In genomic region chr12:21934173-21934572, GRCh38 we compare ENCODE assay signal across 17 cellular contexts. TPM values are rescaled to one million over a fixed set of nuclear protein-coding genes. Genes with fewer than 3 reads are reported as not detected.
DNase-seq lines count a peak whose midpoint lies in the region; ATAC-seq, FAIRE-seq and TF ChIP-seq lines count a peak whose summit lies in the region.
"Had no signal": no experiment of that assay in that cellular context is flagged by ENCODE, and none has a peak within 500 bp of the region (broad histone marks: within the 10 kb centered on the region; RNA-seq: fewer than 3 reads in every experiment).

No MANE protein-coding gene starts in this region.

- no peak overlapping the region for H3K4me3 ChIP-seq in astrocyte (ENCODE audit: insufficient read depth, low read depth, low read length)
- H3K4me3 ChIP-seq in fibroblast of the aortic adventitia (ENCODE audit: low read depth, low read length): no peak overlapping the region
- H3K4me3 ChIP-seq: HAP-1, K562, PC-9 had no signal

- no peak overlapping the region for H3K27ac Mint-ChIP-seq in astrocyte (ENCODE audit: unreplicated experiment)
- H3K27ac Mint-ChIP-seq: CD4-positive, alpha-beta T cell had no signal

- FAIRE-seq in astrocyte (lab: Jason Lieb, UNC): peak; percentile 67
- FAIRE-seq: K562 had no signal

- no peak overlapping the region for H3K9ac ChIP-seq in astrocyte (ENCODE audit: low read length)

- TF ChIP-seq CTCF in astrocyte (IDR thresholded peaks at IDR 0.05; ENCODE audit: insufficient read depth, low read depth, low read length): no peak
- TF ChIP-seq CTCF in fibroblast of the aortic adventitia (IDR thresholded peaks at IDR 0.05; ENCODE audit: insufficient read depth, low read length): no peak

- H3K9me3 Mint-ChIP-seq in astrocyte (ENCODE audit: unreplicated experiment): no peaks in the 10 kb centered on the region

- H3K27me3 ChIP-seq in astrocyte (ENCODE audit: insufficient read depth, low read length): no peaks in the 10 kb centered on the region
- H3K27me3 ChIP-seq: BE2C had no signal

- H2AFZ ChIP-seq in astrocyte (ENCODE audit: low read depth, low read length): no peak overlapping the region
- H2AFZ ChIP-seq: PC-9 had no signal

- DNase-seq in HCEC 1CT (peak; percentile 94), astrocyte (ENCODE audit: low read depth) (peak; percentile 14), fibroblast of the aortic adventitia (ENCODE audit: low read depth) (peak; percentile 20), NCI-H1092 (lab: John Stamatoyannopoulos, UW) (no peak), NCI-H2081 (lab: John Stamatoyannopoulos, UW) (no peak)
- no peak for DNase-seq in stimulated activated CD4-positive, alpha-beta T cell treated with anti-CD3 and anti-CD28 coated beads, Interleukin-4, amount 100 ng/mL, for 4 hours
- DNase-seq: BE2C; CD4-positive, alpha-beta T cell; MV-4-11; NCI-H1436; NCI-H2029 treated with DMSO at 0.1 percent for 48 hours; NCI-H82; PC-9 had no signal

- H3K4me2 ChIP-seq in astrocyte (ENCODE audit: low read length): no peak overlapping the region
- H3K4me2 ChIP-seq: PC-9 had no signal

- no peaks in the 10 kb centered on the region for H3K9me3 ChIP-seq in astrocyte (ENCODE audit: insufficient read depth, low read depth, low read length)
- H3K9me3 ChIP-seq: BE2C, HAP-1 had no signal

- no peaks in the 10 kb centered on the region for H3K36me3 ChIP-seq in astrocyte (ENCODE audit: insufficient read depth, low read length)
- H3K36me3 ChIP-seq: BE2C, HAP-1 had no signal

- no peaks in the 10 kb centered on the region for H3K79me2 ChIP-seq in astrocyte (ENCODE audit: insufficient read depth, low read length)

- H3K27ac ChIP-seq in astrocyte (ENCODE audit: low read depth, low read length): no peak overlapping the region
- H3K27ac ChIP-seq: PC-9 had no signal

- H3K36me3 Mint-ChIP-seq in astrocyte (ENCODE audit: low read depth, unreplicated experiment): no peaks in the 10 kb centered on the region

- ATAC-seq in HG03097 (IDR thresholded peaks at IDR 0.05; ENCODE audit: low FRiP score, unreplicated experiment): no peak
- ATAC-seq: K562 had no signal

- peaks cover 15% of the 10 kb centered on the region for H3K27me3 Mint-ChIP-seq in astrocyte (ENCODE audit: low read depth, unreplicated experiment)

- no peaks in the 10 kb centered on the region for H3K4me1 Mint-ChIP-seq in astrocyte (ENCODE audit: low read depth, unreplicated experiment)

- no peaks in the 10 kb centered on the region for H3K4me1 ChIP-seq in astrocyte (ENCODE audit: insufficient read depth, low read length)
- H3K4me1 ChIP-seq: BE2C, HAP-1 had no signal

- H3K4me3 Mint-ChIP-seq in astrocyte (ENCODE audit: unreplicated experiment): no peak overlapping the region
- H3K4me3 Mint-ChIP-seq: CD4-positive, alpha-beta T cell had no signal

- no peaks in the 10 kb centered on the region for H4K20me1 ChIP-seq in astrocyte (ENCODE audit: insufficient read depth, low read length)

RNA-seq across cellular contexts. Expression of gene ABCC9, which starts 7.1 kb away (rescaled TPM):
- total RNA-seq in astrocyte: 0.36 and 0.41 TPM in 2 replicates
- 20.0 and 20.3 TPM in 2 replicates for total RNA-seq in fibroblast of the aortic adventitia (ENCODE audit: low replicate concordance)
- total RNA-seq: CD4-positive, alpha-beta T cell; SK-MEL-5 had no signal

Comparison
In these comparisons a context has a peak if more than half of its experiments do, and no peak if none do; other contexts are left out.
1. DNase-seq: peak in HCEC 1CT (single experiment), astrocyte (single experiment) and fibroblast of the aortic adventitia (single experiment); none in stimulated activated CD4-positive, alpha-beta T cell treated with anti-CD3 and anti-CD28 coated beads, Interleukin-4, amount 100 ng/mL, for 4 hours (0 of 2), NCI-H1092 (single experiment) and NCI-H2081 (0 of 2).
2. RNA of gene ABCC9, which starts 7.1 kb away (total RNA-seq): 20.0 to 20.3 TPM in fibroblast of the aortic adventitia; 0.36 to 0.41 TPM in astrocyte; every median in the first group is over 10 times any median in the second.